Comparison of ENCODE assay signal across 23 cellular contexts in the genomic region with DNA sequence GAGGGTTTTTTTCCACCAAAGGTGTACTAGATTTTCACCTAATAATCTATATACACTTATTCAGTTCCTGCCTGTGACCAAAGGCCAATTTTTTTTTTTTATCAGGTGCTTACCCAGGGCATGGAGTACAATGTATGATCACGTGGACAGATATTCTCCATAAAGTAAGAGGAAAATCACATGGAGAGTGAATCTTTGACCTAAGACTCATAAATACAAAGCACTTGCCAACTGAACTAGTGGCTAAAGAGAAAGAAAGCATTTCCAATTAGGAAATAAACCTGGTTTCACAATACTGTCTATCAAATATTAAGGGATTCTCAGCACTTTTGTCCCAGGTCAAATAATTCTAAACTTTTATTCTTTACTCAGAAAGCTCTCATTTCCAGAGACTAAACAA.
"Had no signal": no experiment of that assay in that cellular context is flagged by ENCODE, and none has a peak within 500 bp of the region (broad histone marks: within the 10 kb centered on the region; RNA-seq: fewer than 3 reads in every experiment).

No MANE protein-coding gene starts in this region.

- H3K27me3 ChIP-seq: heart left ventricle, left lung, neutrophil, suprapubic skin, thyroid gland, upper lobe of left lung, uterus had no signal

- H3K4me1 ChIP-seq: left lung, lower lobe of right lung, suprapubic skin, thyroid gland, upper lobe of left lung, uterus had no signal

- H3K4me3 ChIP-seq: dorsolateral prefrontal cortex, heart left ventricle, left lung, lower lobe of right lung, suprapubic skin, thyroid gland, upper lobe of left lung, uterus had no signal

- DNase-seq: cerebellar nuclear complex; cortex of kidney; dorsolateral prefrontal cortex; effector CD8-positive, alpha-beta T cell; heart left ventricle; hypothalamus; kidney glomerular epithelial cell; left lung; lower lobe of right lung; mesenchymal stem cell; naive thymus-derived CD4-positive, alpha-beta T cell; posterior cingulate gyrus; right cardiac atrium; stimulated activated CD4-positive, alpha-beta T cell treated with anti-CD3 and anti-CD28 coated beads, Interleukin-4, amount 100 ng/mL, for 1 hour; stimulated activated CD8-positive, alpha-beta memory T cell treated with anti-CD3 and anti-CD28 coated beads, Interleukin-4, amount 100 ng/mL, for 48 hours; stimulated activated naive CD8-positive, alpha-beta T cell treated with anti-CD3 and anti-CD28 coated beads, Interleukin-15, Interleukin-2, amounts not matched to agents 100 U/mL and 50 U/mL, for 24 hours; thyroid gland; upper lobe of left lung; uterus had no signal

- H3K27ac Mint-ChIP-seq: naive thymus-derived CD4-positive, alpha-beta T cell; stimulated activated effector memory CD8-positive, alpha-beta T cell treated with anti-CD3 and anti-CD28 coated beads, Interleukin-12 subunit alpha, Interleukin-12 subunit beta, amount 100 ng/mL, for 72 hours had no signal

- H3K9me3 Mint-ChIP-seq: stimulated activated effector memory CD8-positive, alpha-beta T cell treated with anti-CD3 and anti-CD28 coated beads, Interleukin-12 subunit alpha, Interleukin-12 subunit beta, amount 100 ng/mL, for 72 hours had no signal

- H3K36me3 Mint-ChIP-seq: stimulated activated effector memory CD8-positive, alpha-beta T cell treated with anti-CD3 and anti-CD28 coated beads, Interleukin-12 subunit alpha, Interleukin-12 subunit beta, amount 100 ng/mL, for 72 hours had no signal

- H3K27ac ChIP-seq: dorsolateral prefrontal cortex, heart left ventricle, left lung, lower lobe of right lung, neutrophil, suprapubic skin, thyroid gland, upper lobe of left lung, uterus had no signal

- ATAC-seq: esophagus mucosa; heart left ventricle; left lung; lower lobe of right lung; naive thymus-derived CD4-positive, alpha-beta T cell; right cardiac atrium; stimulated activated effector memory CD8-positive, alpha-beta T cell treated with anti-CD3 and anti-CD28 coated beads, Interleukin-12 subunit alpha, Interleukin-12 subunit beta, amount 100 ng/mL, for 72 hours; stimulated activated naive CD8-positive, alpha-beta T cell treated with anti-CD3 and anti-CD28 coated beads, Interleukin-15, Interleukin-2, amounts not matched to agents 100 U/mL and 50 U/mL, for 24 hours had no signal

- H3K9me3 ChIP-seq: heart left ventricle, left lung, lower lobe of right lung, neutrophil, suprapubic skin, thyroid gland, upper lobe of left lung, uterus had no signal

- H3K4me3 Mint-ChIP-seq: naive thymus-derived CD4-positive, alpha-beta T cell; stimulated activated effector memory CD8-positive, alpha-beta T cell treated with anti-CD3 and anti-CD28 coated beads, Interleukin-12 subunit alpha, Interleukin-12 subunit beta, amount 100 ng/mL, for 72 hours had no signal

- H3K36me3 ChIP-seq: heart left ventricle, left lung, lower lobe of right lung, neutrophil, suprapubic skin, thyroid gland, upper lobe of left lung, uterus had no signal
